In genomic region chr2:237766334-237766733, GRCh38 we compare ENCODE assay signal across 17 cellular contexts. TPM values are rescaled to one million over a fixed set of nuclear protein-coding genes. Genes with fewer than 3 reads are reported as not detected.
DNase-seq lines count a peak whose midpoint lies in the region; ATAC-seq, FAIRE-seq and TF ChIP-seq lines count a peak whose summit lies in the region.
"Had no signal": no experiment of that assay in that cellular context is flagged by ENCODE, and none has a peak within 500 bp of the region (broad histone marks: within the 10 kb centered on the region; RNA-seq: fewer than 3 reads in every experiment).

No MANE protein-coding gene starts in this region.

- peaks cover 9 to 27% (median 13%) of the 10 kb centered on the region in 3 experiments; a peak in 6 of 7 replicates for H3K36me3 Mint-ChIP-seq in H9 (ENCODE audit: insufficient read depth in 1 of 3, low read depth in 3 of 3)
- H3K36me3 Mint-ChIP-seq in astrocyte (ENCODE audit: low read depth, unreplicated experiment), result peaks cover 30% of the 10 kb centered on the region
- peaks cover 43 to 55% of the 10 kb centered on the region in 2 donors for H3K36me3 Mint-ChIP-seq in stimulated activated naive B cell treated with anti-CD40 and anti-IgM and Interleukin-4, amounts not matched to agents 10 μg/mL and 1 μg/mL and 100 μg/mL, for 72 hours

- no peak for DNase-seq in H9
- DNase-seq in astrocyte (ENCODE audit: low read depth), result peak; percentile 72
- peak; percentile 16 for DNase-seq in iris pigment epithelial cell (ENCODE audit: low read depth)
- no peak for DNase-seq in stimulated activated naive B cell treated with anti-CD40 and anti-IgM and Interleukin-4, amounts not matched to agents 10 μg/mL and 1 μg/mL and 100 μg/mL, for 72 hours
- DNase-seq in DMS 273 treated with DMSO at 0.1 percent for 48 hours (lab: John Stamatoyannopoulos, UW), result no peak
- DNase-seq in effector CD8-positive, alpha-beta T cell (lab: John Stamatoyannopoulos, UW), result no peak
- DNase-seq: activated CD4-positive, CD25-positive, alpha-beta regulatory T cell treated with anti-CD3 and anti-CD28 coated beads, Interleukin-2, amount 50 U/mL, for 72 hours; activated T-cell treated with anti-CD3 and anti-CD28 coated beads, Interleukin-2, amount 50 U/mL, for 4 hours; CD8-positive, alpha-beta memory T cell; foreskin keratinocyte; GDM1; NCI-H1930; NCI-H524; ovary; T-cell; transverse colon had no signal

- H3K27me3 Mint-ChIP-seq in H9 (ENCODE audit: low read depth) (no peaks in the 10 kb centered on the region), astrocyte (ENCODE audit: low read depth, unreplicated experiment) (no peaks in the 10 kb centered on the region)
- no peaks in the 10 kb centered on the region for H3K27me3 Mint-ChIP-seq in stimulated activated naive B cell treated with anti-CD40 and anti-IgM and Interleukin-4, amounts not matched to agents 10 μg/mL and 1 μg/mL and 100 μg/mL, for 72 hours
- H3K27me3 Mint-ChIP-seq: CD8-positive, alpha-beta memory T cell; T-cell had no signal

- H4K20me1 ChIP-seq in H9 (ENCODE audit: control insufficient read depth, insufficient read depth, insufficient read length) (no peaks in the 10 kb centered on the region), astrocyte (ENCODE audit: insufficient read depth, low read length) (peaks cover 14% of the 10 kb centered on the region)

- no peak overlapping the region for H3K4ac ChIP-seq in H9 (ENCODE audit: low read depth, low read length)

- no peak overlapping the region for H3K14ac ChIP-seq in H9 (ENCODE audit: insufficient read depth, low read length)

- no peak overlapping the region for H3K27ac ChIP-seq in H9 (ENCODE audit: insufficient read length, low read depth, low read length)
- H3K27ac ChIP-seq in astrocyte (ENCODE audit: low read depth, low read length), result peak overlapping the region; percentile 77
- H3K27ac ChIP-seq: foreskin keratinocyte, ovary, transverse colon had no signal

- H3K4me3 Mint-ChIP-seq in H9 (no peak overlapping the region), astrocyte (ENCODE audit: unreplicated experiment) (no peak overlapping the region)
- H3K4me3 Mint-ChIP-seq in stimulated activated naive B cell treated with anti-CD40 and anti-IgM and Interleukin-4, amounts not matched to agents 10 μg/mL and 1 μg/mL and 100 μg/mL, for 72 hours, result no peak overlapping the region
- H3K4me3 Mint-ChIP-seq: activated T-cell treated with anti-CD3 and anti-CD28 coated beads, Interleukin-2, amount 50 U/mL, for 4 hours; T-cell had no signal

- no peaks in the 10 kb centered on the region for H3K27me3 ChIP-seq in H9 (ENCODE audit: insufficient read depth, low read length)
- H3K27me3 ChIP-seq in astrocyte (ENCODE audit: insufficient read depth, low read length), result no peaks in the 10 kb centered on the region
- H3K27me3 ChIP-seq: foreskin keratinocyte, ovary, transverse colon had no signal

- H2BK120ac ChIP-seq in H9 (ENCODE audit: low read depth, low read length, poor library complexity, severe bottlenecking), result no peak overlapping the region

- H3K79me1 ChIP-seq in H9 (ENCODE audit: insufficient read depth, low read depth, low read length, poor library complexity, severe bottlenecking), result no peaks in the 10 kb centered on the region

- H3K79me2 ChIP-seq in H9 (ENCODE audit: insufficient read depth, low read length), result no peaks in the 10 kb centered on the region
- no peaks in the 10 kb centered on the region for H3K79me2 ChIP-seq in astrocyte (ENCODE audit: insufficient read depth, low read length)

- no peak overlapping the region for H3K4me3 ChIP-seq in astrocyte (ENCODE audit: insufficient read depth, low read depth, low read length)
- H3K4me3 ChIP-seq: ovary, transverse colon had no signal

- H2BK5ac ChIP-seq in H9 (ENCODE audit: insufficient read length, low read length), result no peak overlapping the region

- no peak overlapping the region for H3K18ac ChIP-seq in H9 (ENCODE audit: insufficient read length, low read depth, low read length)

- H3K23ac ChIP-seq in H9 (ENCODE audit: insufficient read length, low read depth, low read length), result no peak overlapping the region

- H4K8ac ChIP-seq in H9 (replicated peaks; ENCODE audit: insufficient read length, low read depth, low read length), result no peak overlapping the region

- 0 out of 7 replicates have a peak overlapping the region, but pooled peaks of 2 of the 3 experiments have one; percentile 8 to 59 for H3K27ac Mint-ChIP-seq in H9
- peak overlapping the region; percentile 73 for H3K27ac Mint-ChIP-seq in astrocyte (ENCODE audit: unreplicated experiment)
- H3K27ac Mint-ChIP-seq in stimulated activated naive B cell treated with anti-CD40 and anti-IgM and Interleukin-4, amounts not matched to agents 10 μg/mL and 1 μg/mL and 100 μg/mL, for 72 hours, result peak overlapping the region; percentile 75
- H3K27ac Mint-ChIP-seq: T-cell had no signal

- H3K4me1 Mint-ChIP-seq in H9 (no peaks in the 10 kb centered on the region), astrocyte (ENCODE audit: low read depth, unreplicated experiment) (peaks cover 19% of the 10 kb centered on the region)
- H3K4me1 Mint-ChIP-seq in stimulated activated naive B cell treated with anti-CD40 and anti-IgM and Interleukin-4, amounts not matched to agents 10 μg/mL and 1 μg/mL and 100 μg/mL, for 72 hours, result peaks cover 0 to 5% of the 10 kb centered on the region in 2 donors

- no peak overlapping the region for H4K91ac ChIP-seq in H9 (ENCODE audit: insufficient read length, low read depth, low read length)

- H3K56ac ChIP-seq in H9 (ENCODE audit: insufficient read length, low read depth, low read length), result no peak overlapping the region

- H3K9me3 Mint-ChIP-seq in H9, result no peaks in the 10 kb centered on the region
- H3K9me3 Mint-ChIP-seq in astrocyte (ENCODE audit: unreplicated experiment), result no peaks in the 10 kb centered on the region
- H3K9me3 Mint-ChIP-seq in stimulated activated naive B cell treated with anti-CD40 and anti-IgM and Interleukin-4, amounts not matched to agents 10 μg/mL and 1 μg/mL and 100 μg/mL, for 72 hours, result no peaks in the 10 kb centered on the region
- H3K9me3 Mint-ChIP-seq: activated T-cell treated with anti-CD3 and anti-CD28 coated beads, Interleukin-2, amount 50 U/mL, for 4 hours; CD8-positive, alpha-beta memory T cell; T-cell had no signal

- WGBS in H9 (ENCODE audit: extremely low coverage, insufficient read length, low lambda C conversion rate), result no CpG with 5 or more reads among the region's 2 CpGs

- no peak for ATAC-seq in stimulated activated naive B cell treated with anti-CD40 and anti-IgM and Interleukin-4, amounts not matched to agents 10 μg/mL and 1 μg/mL and 100 μg/mL, for 72 hours (replicated peaks)
- ATAC-seq in GM21360 (IDR thresholded peaks at IDR 0.05; ENCODE audit: unreplicated experiment), result no peak
- ATAC-seq: activated T-cell treated with anti-CD3 and anti-CD28 coated beads, Interleukin-2, amount 50 U/mL, for 4 hours; foreskin keratinocyte; T-cell had no signal

- no peak overlapping the region for H2AFZ ChIP-seq in H9 (ENCODE audit: low read length)
- H2AFZ ChIP-seq in astrocyte (ENCODE audit: low read depth, low read length), result no peak overlapping the region

- H2BK12ac ChIP-seq in H9 (ENCODE audit: insufficient read length, low read depth, low read length), result no peak overlapping the region

- H2BK20ac ChIP-seq in H9 (ENCODE audit: low read depth, low read length, poor library complexity, severe bottlenecking), result no peak overlapping the region

- H3K9ac ChIP-seq in H9 (ENCODE audit: extremely low read depth, insufficient read length, low read length) (no peak overlapping the region), astrocyte (ENCODE audit: low read length) (peak overlapping the region; percentile 56)

- no peaks in the 10 kb centered on the region for H3K23me2 ChIP-seq in H9 (ENCODE audit: insufficient read length, low read depth, low read length, poor library complexity, severe bottlenecking)

- H3K4me2 ChIP-seq in H9 (ENCODE audit: insufficient read depth, insufficient read length, low read length), result no peak overlapping the region
- H3K4me2 ChIP-seq in astrocyte (ENCODE audit: low read length), result peak overlapping the region; percentile 62

- no peak overlapping the region for H3T11ph ChIP-seq in H9 (ENCODE audit: low read length)

- no peak overlapping the region for H2BK15ac ChIP-seq in H9 (ENCODE audit: low read depth, low read length)

- no peaks in the 10 kb centered on the region for H3K4me1 ChIP-seq in H9 (ENCODE audit: insufficient read depth, low read length)
- H3K4me1 ChIP-seq in astrocyte (ENCODE audit: insufficient read depth, low read length), result peaks cover 17% of the 10 kb centered on the region
- H3K4me1 ChIP-seq: foreskin keratinocyte, transverse colon had no signal

- no peaks in the 10 kb centered on the region for H3K9me3 ChIP-seq in H9 (ENCODE audit: control insufficient read depth, low read depth, low read length)
- H3K9me3 ChIP-seq in astrocyte (ENCODE audit: insufficient read depth, low read depth, low read length), result no peaks in the 10 kb centered on the region
- H3K9me3 ChIP-seq: ovary, transverse colon had no signal

- peaks cover 20% of the 10 kb centered on the region for H3K36me3 ChIP-seq in astrocyte (ENCODE audit: insufficient read depth, low read length)
- H3K36me3 ChIP-seq: ovary had no signal

- no peak overlapping the region for H2AK5ac ChIP-seq in H9 (ENCODE audit: insufficient read length, low read length)

- TF ChIP-seq CTCF in H9 (conservative IDR thresholded peaks at IDR 0.05) (no peak), astrocyte (IDR thresholded peaks at IDR 0.05; ENCODE audit: insufficient read depth, low read depth, low read length) (no peak)

- no peak overlapping the region for H4K5ac ChIP-seq in H9 (ENCODE audit: insufficient read length, low read depth, low read length)

- peak; percentile 75 for FAIRE-seq in astrocyte (lab: Jason Lieb, UNC)

RNA-seq across cellular contexts. Expression of gene RBM44, which starts 32.2 kb away (rescaled TPM):
- total RNA-seq in H9 (2021) (0.15 and 0.22 TPM in 2 replicates), astrocyte (0.29 and 0.32 TPM in 2 replicates)

Comparison
In these comparisons a context has a peak if more than half of its experiments do, and no peak if none do; other contexts are left out.
1. DNase-seq: peak in astrocyte (single experiment) and iris pigment epithelial cell (single experiment); none in H9 (single experiment), stimulated activated naive B cell treated with anti-CD40 and anti-IgM and Interleukin-4, amounts not matched to agents 10 μg/mL and 1 μg/mL and 100 μg/mL, for 72 hours (single experiment), DMS 273 treated with DMSO at 0.1 percent for 48 hours (single experiment) and effector CD8-positive, alpha-beta T cell (single experiment).
2. Peak in every context shown above with its lines, with median percentiles within 50 percentile points of each other: H3K27ac Mint-ChIP-seq.